14 cellular contexts compared by ENCODE assay signal in the genomic region with DNA sequence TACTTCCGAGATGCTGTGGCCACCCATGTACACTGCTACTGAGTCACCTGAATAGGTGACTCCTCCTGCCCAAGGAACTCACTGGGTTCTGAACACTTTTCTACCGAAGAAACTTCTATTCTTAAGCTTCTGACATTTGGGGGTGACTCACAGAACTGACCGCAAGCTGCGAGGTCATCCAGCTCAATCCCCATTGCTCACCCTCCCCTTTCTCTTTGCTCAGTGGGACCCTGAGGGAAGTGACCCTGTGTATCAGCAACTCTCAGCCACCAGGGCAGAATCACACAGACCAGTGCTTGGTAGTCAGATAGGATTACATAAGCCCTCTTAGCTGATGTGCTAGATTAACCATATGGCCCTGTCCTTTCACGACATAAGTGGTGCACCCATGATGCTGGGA. TPM values are rescaled to one million over a fixed set of nuclear protein-coding genes. Genes with fewer than 3 reads are reported as not detected.
DNase-seq lines count a peak whose midpoint lies in the region; ATAC-seq and TF ChIP-seq lines count a peak whose summit lies in the region.
"Had no signal": no experiment of that assay in that cellular context is flagged by ENCODE, and none has a peak within 500 bp of the region (broad histone marks: within the 10 kb centered on the region; RNA-seq: fewer than 3 reads in every experiment).

No MANE protein-coding gene starts in this region.

- H3K27me3 ChIP-seq in MG63 (no peaks in the 10 kb centered on the region), mesenchymal stem cell (ENCODE audit: control insufficient read depth in 1 of 2, insufficient read depth in 1 of 2, low read length in 2 of 2) (no peaks in the 10 kb centered on the region)
- H3K27me3 ChIP-seq: ovary had no signal

- no peak overlapping the region for H2BK5ac ChIP-seq in mesenchymal stem cell (ENCODE audit: low read depth, low read length, poor library complexity, severe bottlenecking)

- no peak overlapping the region for H4K8ac ChIP-seq in mesenchymal stem cell (ENCODE audit: low read length)

- no peak overlapping the region for H2AFZ ChIP-seq in mesenchymal stem cell (ENCODE audit: low read depth, low read length)

- H4K91ac ChIP-seq in mesenchymal stem cell (ENCODE audit: low read length): peak overlapping the region; percentile 12

- H3K4me1 ChIP-seq in mesenchymal stem cell (ENCODE audit: control insufficient read depth, insufficient read depth, low read depth, low read length): peaks cover 21% of the 10 kb centered on the region

- peak overlapping the region; percentile 15 to 46 for H2BK12ac ChIP-seq in mesenchymal stem cell (ENCODE audit: low read length in 2 of 2)

- H3K9ac ChIP-seq in mesenchymal stem cell (ENCODE audit: low read length): peak overlapping the region; percentile 83

- in situ Hi-C loops in astrocyte of the spinal cord (cut with HindIII; ENCODE audit: low sequenced_read_pairs): no loop called here

- H3K23ac ChIP-seq in mesenchymal stem cell (ENCODE audit: low read length in 2 of 2): no peak overlapping the region

- ATAC-seq in HG02623 (IDR thresholded peaks at IDR 0.05; ENCODE audit: unreplicated experiment): no peak
- ATAC-seq in HG03565 (IDR thresholded peaks at IDR 0.05; ENCODE audit: unreplicated experiment): no peak
- ATAC-seq: activated CD8-positive, alpha-beta T cell treated with anti-CD3 and anti-CD28 coated beads for 36 hours had no signal

- H3K14ac ChIP-seq in mesenchymal stem cell (ENCODE audit: low read length in 2 of 2): no peak overlapping the region

- H3K4me2 ChIP-seq in mesenchymal stem cell (ENCODE audit: low read length, poor library complexity, severe bottlenecking): no peak overlapping the region

- H3K18ac ChIP-seq in mesenchymal stem cell (ENCODE audit: low read depth in 1 of 2, low read length in 2 of 2): peak overlapping the region in 1 of 2 experiments; percentile 69

- peak overlapping the region; percentile 42 for H2AK5ac ChIP-seq in mesenchymal stem cell (ENCODE audit: low read length, severe bottlenecking)

- no peak overlapping the region for H3K4ac ChIP-seq in mesenchymal stem cell (ENCODE audit: low read depth in 1 of 2, low read length in 2 of 2)

- H3K4me3 ChIP-seq in MG63 (no peak overlapping the region), astrocyte of the spinal cord (ENCODE audit: low read depth, low read length) (no peak overlapping the region), mesenchymal stem cell (ENCODE audit: insufficient read depth in 1 of 2, low read depth in 1 of 2, low read length in 2 of 2) (no peak overlapping the region)
- H3K4me3 ChIP-seq: coronary artery, ovary had no signal

- WGBS in mesenchymal stem cell: 39% methylated on average over 5 of the region's 5 CpGs

- TF ChIP-seq CTCF in astrocyte of the spinal cord (IDR thresholded peaks at IDR 0.05; ENCODE audit: low read depth, low read length): no peak

- DNase-seq in EL (peak; percentile 81), MG63 (peak; percentile 22), astrocyte of the spinal cord (ENCODE audit: low read depth, low spot score) (peak; percentile 70), mesenchymal stem cell (peak; percentile 63), anterior cingulate cortex (lab: John Stamatoyannopoulos, UW) (no peak), HT-29 (ENCODE audit: low spot score) (no peak)
- DNase-seq: activated CD8-positive, alpha-beta T cell treated with anti-CD3 and anti-CD28 coated beads for 36 hours; CD4-positive, CD25-positive, alpha-beta regulatory T cell; NCI-H1694 treated with DMSO at 0.1 percent for 48 hours; ovary; T-helper 1 cell had no signal

- H3K9me3 ChIP-seq in MG63 (no peaks in the 10 kb centered on the region), mesenchymal stem cell (ENCODE audit: control insufficient read depth, low read length) (no peaks in the 10 kb centered on the region)
- H3K9me3 ChIP-seq: ovary had no signal

- peak overlapping the region; percentile 84 for H2BK15ac ChIP-seq in mesenchymal stem cell (ENCODE audit: low read depth, poor library complexity, severe bottlenecking)

- H2BK120ac ChIP-seq in mesenchymal stem cell (ENCODE audit: low read depth, low read length): no peak overlapping the region

- H3K27ac ChIP-seq in mesenchymal stem cell (ENCODE audit: low read length, poor library complexity, severe bottlenecking): peak overlapping the region; percentile 8
- H3K27ac ChIP-seq: coronary artery, ovary had no signal

- H3K36me3 ChIP-seq in MG63: no peaks in the 10 kb centered on the region
- H3K36me3 ChIP-seq in mesenchymal stem cell (ENCODE audit: control insufficient read depth in 1 of 2, insufficient read depth in 2 of 2, low read depth in 1 of 2, low read length in 2 of 2): peaks cover 4 to 5% of the 10 kb centered on the region in 2 experiments
- H3K36me3 ChIP-seq: ovary had no signal

- peaks cover 9% of the 10 kb centered on the region for H3K79me1 ChIP-seq in mesenchymal stem cell (replicated peaks; ENCODE audit: low read length, poor library complexity, severe bottlenecking)

RNA-seq across cellular contexts. Expression of gene INSYN2A, which starts 46.3 kb away (rescaled TPM):
- total RNA-seq in MG63 (2014; rRNA removed; shearing (Covaris generic); ENCODE audit: low replicate concordance): not detected in 2 replicates
- 0.07 TPM for polyA plus RNA-seq in mesenchymal stem cell (2013, experiment 1 of 2)
- 0.12 TPM for polyA plus RNA-seq in mesenchymal stem cell (2013, experiment 2 of 2)
- not detected in 2 replicates for total RNA-seq in HT-29 (2014; rRNA removed; shearing (Covaris generic))
- total RNA-seq: activated CD8-positive, alpha-beta T cell treated with anti-CD3 and anti-CD28 coated beads for 36 hours; CD4-positive, CD25-positive, alpha-beta regulatory T cell had no signal
- polyA plus RNA-seq: CD4-positive, CD25-positive, alpha-beta regulatory T cell had no signal

Comparison
In these comparisons a context has a peak if more than half of its experiments do, and no peak if none do; other contexts are left out.
1. DNase-seq: peak in EL (single experiment), MG63 (single experiment), astrocyte of the spinal cord (single experiment) and mesenchymal stem cell (single experiment); none in anterior cingulate cortex (0 of 58) and HT-29 (single experiment).